8 cellular contexts compared by ENCODE assay signal in genomic region chr17:76264755-76265623, GRCh38. TPM values are rescaled to one million over a fixed set of nuclear protein-coding genes. Genes with fewer than 3 reads are reported as not detected.
DNase-seq lines count a peak whose midpoint lies in the region; ATAC-seq and TF ChIP-seq lines count a peak whose summit lies in the region.

UBALD2 (plus strand) TSS chr17:76265348; CDS start chr17:76265506, 158 bp downstream.

- no peaks in the 10 kb centered on the region for H3K9me3 ChIP-seq in OCI-LY3 (ENCODE audit: insufficient read depth, low read length)

- H3K36me3 Mint-ChIP-seq in endothelial cell (ENCODE audit: low read depth, unreplicated experiment) (peaks cover 3% of the 10 kb centered on the region), mesothelial cell of epicardium (no peaks in the 10 kb centered on the region)

- peaks cover 57% of the 10 kb centered on the region for H3K79me2 ChIP-seq in OCI-LY3 (ENCODE audit: low read length)

- peaks cover 33% of the 10 kb centered on the region for H3K36me3 ChIP-seq in OCI-LY3 (replicated peaks; ENCODE audit: low read depth, low read length)

- peaks cover 51% of the 10 kb centered on the region for H3K4me1 Mint-ChIP-seq in endothelial cell (ENCODE audit: unreplicated experiment)
- H3K4me1 Mint-ChIP-seq in mesothelial cell of epicardium = peaks cover 33% of the 10 kb centered on the region

- peak within 1 kb of the TSS; percentile 96 for H3K4me3 ChIP-seq in OCI-LY3 (ENCODE audit: low read length)

- DNase-seq in D341Med (ENCODE audit: low spot score) = peak; percentile 100
- peak; percentile 100 for DNase-seq in HuH-7 (ENCODE audit: low spot score)
- DNase-seq in activated CD8-positive, alpha-beta memory T cell treated with anti-CD3 and anti-CD28 coated beads, Interleukin-2, amount 50 U/mL, for 48 hours = peak; percentile 98
- DNase-seq in endothelial cell (ENCODE audit: low spot score) = peak; percentile 99
- DNase-seq in mesothelial cell of epicardium (ENCODE audit: low spot score in 2 of 2, unreplicated experiment in 2 of 2) = peak; percentile 93 to 99
- DNase-seq in stimulated activated CD8-positive, alpha-beta memory T cell treated with anti-CD3 and anti-CD28 coated beads, Interleukin-15, amount 100 ng/mL, for 48 hours (ENCODE audit: low read depth in 2 of 2) = peak; percentile 99

- TF ChIP-seq CTCF in OCI-LY3 (IDR thresholded peaks at IDR 0.05; ENCODE audit: low read depth, low read length) (no peak), endothelial cell (IDR thresholded peaks at IDR 0.05; ENCODE audit: unreplicated experiment) (no peak), mesothelial cell of epicardium (IDR thresholded peaks at IDR 0.05; ENCODE audit: unreplicated experiment) (no peak)

- H3K4me3 Mint-ChIP-seq in endothelial cell (ENCODE audit: unreplicated experiment) = peak within 1 kb of the TSS; percentile 94
- peak within 1 kb of the TSS; percentile 79 for H3K4me3 Mint-ChIP-seq in mesothelial cell of epicardium

- peaks cover 25% of the 10 kb centered on the region for H3K27me3 Mint-ChIP-seq in endothelial cell (ENCODE audit: unreplicated experiment)
- H3K27me3 Mint-ChIP-seq in mesothelial cell of epicardium (ENCODE audit: low read depth) = no peaks in the 10 kb centered on the region

- H3K27ac Mint-ChIP-seq in endothelial cell (ENCODE audit: unreplicated experiment) (peak within 1 kb of the TSS; percentile 97), mesothelial cell of epicardium (peak within 1 kb of the TSS; percentile 92)

- no peak within 1 kb of the TSS for H2AFZ ChIP-seq in OCI-LY3 (ENCODE audit: low read depth, low read length)

- H3K4me2 ChIP-seq in OCI-LY3 (ENCODE audit: low read length) = peak within 1 kb of the TSS; percentile 91

- peak; percentile 66 for ATAC-seq in GM21515 (IDR thresholded peaks at IDR 0.05; ENCODE audit: unreplicated experiment)

- H3K27me3 ChIP-seq in OCI-LY3 (ENCODE audit: low read depth, low read length) = no peaks in the 10 kb centered on the region

- H4K20me1 ChIP-seq in OCI-LY3 (ENCODE audit: insufficient read depth, low read length) = peaks cover 11% of the 10 kb centered on the region; the same call in 1 of the 2 replicates

- H3K9me3 Mint-ChIP-seq in endothelial cell (ENCODE audit: unreplicated experiment) = no peaks in the 10 kb centered on the region
- H3K9me3 Mint-ChIP-seq in mesothelial cell of epicardium = no peaks in the 10 kb centered on the region

- peak within 1 kb of the TSS; percentile 94 for H3K27ac ChIP-seq in OCI-LY3 (ENCODE audit: low read length)

- peak within 1 kb of the TSS; percentile 95 for H3K9ac ChIP-seq in OCI-LY3 (ENCODE audit: low read length)

- H3K4me1 ChIP-seq in OCI-LY3 (ENCODE audit: low read length) = peaks cover 61% of the 10 kb centered on the region

RNA-seq across cellular contexts. Expression of gene UBALD2, which starts in this region (rescaled TPM):
- 90.4 TPM for total RNA-seq in endothelial cell (ENCODE audit: unreplicated experiment)
- total RNA-seq in mesothelial cell of epicardium = 25.3 to 26.4 TPM (median 25.7 TPM) in 3 replicates

Comparison
In these comparisons a context has a peak if more than half of its experiments do, and no peak if none do; other contexts are left out.
1. Peak in every context shown above with its lines: DNase-seq, ATAC-seq, H3K4me3 ChIP-seq and H3K27ac ChIP-seq.